Comparison of ENCODE assay signal across 12 cellular contexts in the genomic region with DNA sequence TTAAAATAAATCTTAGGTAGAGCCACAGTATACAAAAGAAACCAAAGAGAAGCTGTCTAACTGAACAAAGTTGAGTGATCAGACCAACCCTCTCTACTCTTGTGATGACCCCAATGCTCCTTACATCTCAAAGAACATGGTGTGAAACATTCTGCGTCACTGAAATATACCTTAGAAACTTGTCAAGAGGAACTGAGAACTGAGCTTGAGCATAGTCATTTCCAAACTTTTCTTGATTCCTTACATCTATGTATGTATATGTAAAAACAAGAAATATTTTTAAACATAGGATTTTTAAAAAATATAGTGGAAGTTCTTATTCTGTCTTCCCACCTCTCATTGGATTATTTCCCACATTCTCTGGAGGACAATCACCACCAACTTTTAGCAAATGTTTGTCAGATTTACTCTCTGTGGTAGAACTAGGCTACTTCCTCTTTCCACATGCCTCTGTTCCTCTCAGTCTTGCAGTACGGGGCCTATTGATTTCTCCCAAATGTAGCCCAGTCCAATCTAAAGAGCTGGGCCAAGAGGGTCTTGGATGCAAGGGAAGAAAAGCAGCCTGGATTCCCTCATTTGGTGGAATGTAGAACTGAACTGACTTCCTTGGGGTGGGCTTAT.
DNase-seq lines count a peak whose midpoint lies in the region; ATAC-seq and TF ChIP-seq lines count a peak whose summit lies in the region.
"Had no signal": no experiment of that assay in that cellular context is flagged by ENCODE, and none has a peak within 500 bp of the region (broad histone marks: within the 10 kb centered on the region; RNA-seq: fewer than 3 reads in every experiment).

No MANE protein-coding gene starts in this region.

- H3K27me3 Mint-ChIP-seq in activated T-helper 1 cell treated with anti-CD3 and anti-CD28 coated beads, Interleukin-12 subunit alpha, Interleukin-12 subunit beta, Interleukin-2, Interleukin-4 antibody, amounts not matched to agents 30 ng/mL and 10 ng/mL and 1 ng/mL, durations not matched to agents 14 hours and 24 hours and 36 hours (ENCODE audit: insufficient read depth) = no peaks in the 10 kb centered on the region
- H3K27me3 Mint-ChIP-seq: activated T-cell treated with anti-CD3 and anti-CD28 coated beads, Interleukin-2, amount 50 U/mL, for 24 hours had no signal

- no peak overlapping the region for H2AFZ ChIP-seq in OCI-LY7 (ENCODE audit: low read length)

- H3K27ac Mint-ChIP-seq in activated T-helper 1 cell treated with anti-CD3 and anti-CD28 coated beads, Interleukin-12 subunit alpha, Interleukin-12 subunit beta, Interleukin-2, Interleukin-4 antibody, amounts not matched to agents 30 ng/mL and 10 ng/mL and 1 ng/mL, durations not matched to agents 14 hours and 24 hours and 36 hours = no peak overlapping the region
- H3K27ac Mint-ChIP-seq: activated T-cell treated with anti-CD3 and anti-CD28 coated beads, Interleukin-2, amount 50 U/mL, for 24 hours had no signal

- no peaks in the 10 kb centered on the region for H3K9me2 ChIP-seq in OCI-LY7 (ENCODE audit: insufficient read depth, low read length)

- no peaks in the 10 kb centered on the region for H4K20me1 ChIP-seq in OCI-LY7 (ENCODE audit: insufficient read depth, low read length)

- no peaks in the 10 kb centered on the region for H3K36me3 ChIP-seq in OCI-LY7 (ENCODE audit: insufficient read depth, low read length)

- no peak for TF ChIP-seq CTCF in OCI-LY7 (conservative IDR thresholded peaks at IDR 0.05; ENCODE audit: low read length)

- CTCF ChIA-PET in OCI-LY7 (lab: Charles Lee; ENCODE audit: unreplicated experiment) = no interaction called here

- H3K4me3 ChIP-seq in right cardiac atrium (ENCODE audit: low read length) (no peak overlapping the region), OCI-LY7 (ENCODE audit: low read depth, low read length, poor library complexity, severe bottlenecking) (no peak overlapping the region)

- BruUV-seq in OCI-LY7 (replicated peaks; lab: Mats Ljungman, UMichigan) = no TSS peak

- 88% methylated on average over 2 of the region's 2 CpGs for WGBS in right cardiac atrium

- H3K27ac ChIP-seq in right cardiac atrium (ENCODE audit: low read length) (no peak overlapping the region), OCI-LY7 (ENCODE audit: low read depth, low read length, poor library complexity, severe bottlenecking) (no peak overlapping the region)
- H3K27ac ChIP-seq: C4-2B had no signal

- no peaks in the 10 kb centered on the region for H3K9me3 Mint-ChIP-seq in activated T-helper 1 cell treated with anti-CD3 and anti-CD28 coated beads, Interleukin-12 subunit alpha, Interleukin-12 subunit beta, Interleukin-2, Interleukin-4 antibody, amounts not matched to agents 30 ng/mL and 10 ng/mL and 1 ng/mL, durations not matched to agents 14 hours and 24 hours and 36 hours

- intact Hi-C loops in activated T-helper 1 cell treated with anti-CD3 and anti-CD28 coated beads, Interleukin-12 subunit alpha, Interleukin-12 subunit beta, Interleukin-2, Interleukin-4 antibody, amounts not matched to agents 30 ng/mL and 10 ng/mL and 1 ng/mL, durations not matched to agents 14 hours and 24 hours and 36 hours (cut with micrococcal nuclease) = no loop called here
- intact Hi-C loops in right cardiac atrium (cut with DNase I) (no loop called here), OCI-LY7 (cut with micrococcal nuclease; ENCODE audit: unreplicated experiment) (no loop called here)

- no peaks in the 10 kb centered on the region for H3K27me3 ChIP-seq in right cardiac atrium (ENCODE audit: control insufficient read depth, insufficient read depth)

- H3K4me1 ChIP-seq in right cardiac atrium (ENCODE audit: control insufficient read depth, insufficient read depth, low read length) (no peaks in the 10 kb centered on the region), OCI-LY7 (ENCODE audit: insufficient read depth, low read length, poor library complexity, severe bottlenecking) (no peaks in the 10 kb centered on the region)

- H3K9me3 ChIP-seq in right cardiac atrium (ENCODE audit: control insufficient read depth, low read length) (no peaks in the 10 kb centered on the region), OCI-LY7 (ENCODE audit: low read length) (no peaks in the 10 kb centered on the region)

- ATAC-seq in GM18508 (IDR thresholded peaks at IDR 0.05; ENCODE audit: insufficient read depth, unreplicated experiment) (peak; percentile 99), GM21381 (IDR thresholded peaks at IDR 0.05; ENCODE audit: unreplicated experiment) (peak; percentile 99), HG03060 (IDR thresholded peaks at IDR 0.05; ENCODE audit: low read depth, unreplicated experiment) (peak; percentile 100), right cardiac atrium (no peak)

- peak; percentile 81 for DNase-seq in NOMO-1 treated with DMSO at 0.1 percent for 48 hours (lab: John Stamatoyannopoulos, UW; ENCODE audit: unreplicated experiment)
- DNase-seq in activated T-helper 1 cell treated with anti-CD3 and anti-CD28 coated beads, Interleukin-12 subunit alpha, Interleukin-12 subunit beta, Interleukin-2, Interleukin-4 antibody, amounts not matched to agents 30 ng/mL and 10 ng/mL and 1 ng/mL, durations not matched to agents 14 hours and 24 hours and 36 hours (ENCODE audit: low spot score) = no peak
- no peak for DNase-seq in HT-29 (ENCODE audit: low spot score)
- no peak for DNase-seq in right cardiac atrium
- no peak for DNase-seq in OCI-LY7 (ENCODE audit: low spot score)
- DNase-seq: activated T-cell treated with anti-CD3 and anti-CD28 coated beads, Interleukin-2, amount 50 U/mL, for 24 hours; caudate nucleus; NCI-H526 treated with DMSO at 0.1 percent for 48 hours had no signal

- POLR2A ChIA-PET in OCI-LY7 (lab: Charles Lee) = interaction anchor here (0.8 kb wide), 1 partner anchor 112 kb away, joined by 3 read pairs; no protein-coding TSS in a partner anchor

- H3K4me3 Mint-ChIP-seq in activated T-helper 1 cell treated with anti-CD3 and anti-CD28 coated beads, Interleukin-12 subunit alpha, Interleukin-12 subunit beta, Interleukin-2, Interleukin-4 antibody, amounts not matched to agents 30 ng/mL and 10 ng/mL and 1 ng/mL, durations not matched to agents 14 hours and 24 hours and 36 hours = no peak overlapping the region
- H3K4me3 Mint-ChIP-seq: activated T-cell treated with anti-CD3 and anti-CD28 coated beads, Interleukin-2, amount 50 U/mL, for 24 hours had no signal

- no peak overlapping the region for H3K4me2 ChIP-seq in OCI-LY7 (ENCODE audit: low read length)

- no peaks in the 10 kb centered on the region for H3K4me1 Mint-ChIP-seq in activated T-helper 1 cell treated with anti-CD3 and anti-CD28 coated beads, Interleukin-12 subunit alpha, Interleukin-12 subunit beta, Interleukin-2, Interleukin-4 antibody, amounts not matched to agents 30 ng/mL and 10 ng/mL and 1 ng/mL, durations not matched to agents 14 hours and 24 hours and 36 hours (ENCODE audit: low read depth)

- no peaks in the 10 kb centered on the region for H3K36me3 Mint-ChIP-seq in activated T-helper 1 cell treated with anti-CD3 and anti-CD28 coated beads, Interleukin-12 subunit alpha, Interleukin-12 subunit beta, Interleukin-2, Interleukin-4 antibody, amounts not matched to agents 30 ng/mL and 10 ng/mL and 1 ng/mL, durations not matched to agents 14 hours and 24 hours and 36 hours (ENCODE audit: low read depth)

- H3K79me2 ChIP-seq in OCI-LY7 (ENCODE audit: insufficient read depth, low read depth, low read length) = no peaks in the 10 kb centered on the region

Comparison
In these comparisons a context has a peak if more than half of its experiments do, and no peak if none do; other contexts are left out.
1. ATAC-seq: peak in GM18508 (single experiment), GM21381 (single experiment) and HG03060 (single experiment); none in right cardiac atrium (0 of 2).